ENCODE assay signal across 10 cellular contexts in genomic region chr11:1401656-1402221, GRCh38. TPM values are rescaled to one million over a fixed set of nuclear protein-coding genes. Genes with fewer than 3 reads are reported as not detected.
DNase-seq lines count a peak whose midpoint lies in the region; ATAC-seq lines count a peak whose summit lies in the region.
"Had no signal": no experiment of that assay in that cellular context is flagged by ENCODE, and none has a peak within 500 bp of the region (broad histone marks: within the 10 kb centered on the region; RNA-seq: fewer than 3 reads in every experiment).

No MANE protein-coding gene starts in this region.

- H3K36me3 Mint-ChIP-seq in naive thymus-derived CD8-positive, alpha-beta T cell: no peaks in the 10 kb centered on the region

- no peak overlapping the region for H3K4me3 Mint-ChIP-seq in naive thymus-derived CD8-positive, alpha-beta T cell

- H3K9me3 ChIP-seq in MG63: no peaks in the 10 kb centered on the region
- H3K9me3 ChIP-seq: gastrocnemius medialis, tibial artery had no signal

- POLR2A ChIA-PET in naive thymus-derived CD8-positive, alpha-beta T cell (lab: Charles Lee): interaction anchor here (1.0 kb wide), 1 partner anchor 19 kb away, joined by 3 read pairs; no protein-coding TSS in a partner anchor

- DNase-seq in Daoy (ENCODE audit: low read depth): peak; percentile 79
- peak; percentile 59 for DNase-seq in MG63
- peak; percentile 52 for DNase-seq in activated CD4-positive, alpha-beta T cell treated with anti-CD3 and anti-CD28 coated beads, Interleukin-2, amount 50 U/mL, for 1 hour
- peak in 9 of 10 donors; percentile 19 to 71 (median 47) for DNase-seq in naive thymus-derived CD8-positive, alpha-beta T cell
- DNase-seq: gastrocnemius medialis had no signal

- H3K36me3 ChIP-seq in MG63: no peaks in the 10 kb centered on the region
- H3K36me3 ChIP-seq: gastrocnemius medialis, tibial artery had no signal

- no peaks in the 10 kb centered on the region for H3K9me3 Mint-ChIP-seq in naive thymus-derived CD8-positive, alpha-beta T cell

- H3K27me3 ChIP-seq in MG63: no peaks in the 10 kb centered on the region

- no peak overlapping the region for H3K4me3 ChIP-seq in MG63
- H3K4me3 ChIP-seq: gastrocnemius medialis, tibial artery had no signal

- ATAC-seq in esophagus mucosa: peak; percentile 51
- ATAC-seq in naive thymus-derived CD8-positive, alpha-beta T cell: peak; percentile 39 to 67
- no peak for ATAC-seq in HG02884 (IDR thresholded peaks at IDR 0.05; ENCODE audit: unreplicated experiment)
- no peak for ATAC-seq in GM19328 (IDR thresholded peaks at IDR 0.05; ENCODE audit: unreplicated experiment)
- ATAC-seq in HG02798 (IDR thresholded peaks at IDR 0.05; ENCODE audit: poor library complexity, unreplicated experiment): no peak

- H3K4me1 Mint-ChIP-seq in naive thymus-derived CD8-positive, alpha-beta T cell: no peaks in the 10 kb centered on the region

- H3K27ac Mint-ChIP-seq in naive thymus-derived CD8-positive, alpha-beta T cell: no peak overlapping the region

- H3K27me3 Mint-ChIP-seq in naive thymus-derived CD8-positive, alpha-beta T cell: peaks cover 0 to 18% (median 5%) of the 10 kb centered on the region in 5 donors

RNA-seq across cellular contexts. Expression of gene BRSK2, which starts 12.0 kb away (rescaled TPM):
- 0.17 TPM in 1 of 2 replicates, not detected in the other for total RNA-seq in Daoy (2014; rRNA removed; shearing (Covaris generic))
- total RNA-seq in MG63 (2014; rRNA removed; shearing (Covaris generic); ENCODE audit: low replicate concordance): 4.7 and 6.9 TPM in 2 replicates
- total RNA-seq in esophagus mucosa: 0.08 TPM
- total RNA-seq in naive thymus-derived CD8-positive, alpha-beta T cell: 1 to 10 TPM in 1 of 2 experiments, under 1 TPM in 1; 0.42 to 1.3 TPM
- polyA plus RNA-seq in naive thymus-derived CD8-positive, alpha-beta T cell: not detected

Comparison
In these comparisons a context has a peak if more than half of its experiments do, and no peak if none do; other contexts are left out.
1. ATAC-seq: peak in esophagus mucosa (single experiment) and naive thymus-derived CD8-positive, alpha-beta T cell (2 of 2); none in HG02884 (single experiment), GM19328 (single experiment) and HG02798 (single experiment).
2. Peak in every context shown above with its lines, with median percentiles within 50 percentile points of each other: DNase-seq.